8 cellular contexts compared by ENCODE assay signal in genomic region chr19:34254552-34255432, GRCh38. TPM values are rescaled to one million over a fixed set of nuclear protein-coding genes. Genes with fewer than 3 reads are reported as not detected.
DNase-seq lines count a peak whose midpoint lies in the region; ATAC-seq and TF ChIP-seq lines count a peak whose summit lies in the region.

TSS of gene GARRE1 (plus strand) at chr19:34254554. CDS start at chr19:34300474, 45,920 bp downstream.

- 1% methylated on average over 74 to 99 of the region's 112 CpGs for WGBS in adipose tissue, 3 donors

- H3K4me1 ChIP-seq in BLaER1 treated with 17β-estradiol and CSF1 and Interleukin-3, amounts not matched to agents 10 nM and 100 nM: peaks cover 6 to 20% (median 13%) of the 10 kb centered on the region in 10 experiments; a peak in 18 of 20 replicates
- peaks cover 6% of the 10 kb centered on the region for H3K4me1 ChIP-seq in rectal smooth muscle tissue (ENCODE audit: control insufficient read depth, insufficient read depth, low read length)

- peak within 1 kb of the TSS; percentile 80 to 98 (median 94) for H3K4me2 ChIP-seq in BLaER1 treated with 17β-estradiol and CSF1 and Interleukin-3, amounts not matched to agents 10 nM and 100 nM

- ATAC-seq in GM19328 (IDR thresholded peaks at IDR 0.05; ENCODE audit: unreplicated experiment) (peak; percentile 82), HG03354 (IDR thresholded peaks at IDR 0.05; ENCODE audit: poor library complexity, severe bottlenecking, unreplicated experiment) (peak; percentile 91), left ventricle myocardium superior (peak; percentile 59)

- 0 out of 2 replicates have a peak, but pooled peaks have one; percentile 7 for TF ChIP-seq POLR2A in Raji (IDR thresholded peaks at IDR 0.05; ENCODE audit: insufficient read depth, low read depth, low read length)

- intact Hi-C loops in left ventricle myocardium superior (cut with micrococcal nuclease): no loop called here

- H3K9me3 ChIP-seq in BLaER1 treated with 17β-estradiol and CSF1 and Interleukin-3, amounts not matched to agents 10 nM and 100 nM (replicated peaks in 1 of 11): peaks cover 0 to 5% (median 0%) of the 10 kb centered on the region in 11 experiments; a peak in 2 of 22 replicates

- no peaks in the 10 kb centered on the region; a peak in 2 of 22 replicates for H3K27me3 ChIP-seq in BLaER1 treated with 17β-estradiol and CSF1 and Interleukin-3, amounts not matched to agents 10 nM and 100 nM
- no peaks in the 10 kb centered on the region for H3K27me3 ChIP-seq in rectal smooth muscle tissue (ENCODE audit: control insufficient read depth, insufficient read depth, low read length)

- peak within 1 kb of the TSS; percentile 79 to 93 (median 87) for H3K9ac ChIP-seq in BLaER1 treated with 17β-estradiol and CSF1 and Interleukin-3, amounts not matched to agents 10 nM and 100 nM
- peak within 1 kb of the TSS; percentile 77 for H3K9ac ChIP-seq in rectal smooth muscle tissue (ENCODE audit: low read length)

- peaks cover 0 to 17% (median 0%) of the 10 kb centered on the region in 11 experiments; a peak in 6 of 22 replicates for H4K20me1 ChIP-seq in BLaER1 treated with 17β-estradiol and CSF1 and Interleukin-3, amounts not matched to agents 10 nM and 100 nM

- peak within 1 kb of the TSS; percentile 67 to 85 (median 78) for H3K27ac ChIP-seq in BLaER1 treated with 17β-estradiol and CSF1 and Interleukin-3, amounts not matched to agents 10 nM and 100 nM
- H3K27ac ChIP-seq in adipose tissue (ENCODE audit: low read depth, low read length) (no peak within 1 kb of the TSS), rectal smooth muscle tissue (ENCODE audit: low read depth, low read length) (peak within 1 kb of the TSS; percentile 88)

- DNase-seq in left ventricle myocardium superior (peak; percentile 66), Kasumi-1 (lab: John Stamatoyannopoulos, UW) (no peak)

- peaks cover 0 to 4% (median 0%) of the 10 kb centered on the region in 11 experiments; a peak in 2 of 22 replicates for H3K36me3 ChIP-seq in BLaER1 treated with 17β-estradiol and CSF1 and Interleukin-3, amounts not matched to agents 10 nM and 100 nM
- H3K36me3 ChIP-seq in rectal smooth muscle tissue (ENCODE audit: control insufficient read depth, insufficient read depth, low read length): no peaks in the 10 kb centered on the region

- peak within 1 kb of the TSS; percentile 85 to 95 (median 91) for H3K4me3 ChIP-seq in BLaER1 treated with 17β-estradiol and CSF1 and Interleukin-3, amounts not matched to agents 10 nM and 100 nM
- peak within 1 kb of the TSS; percentile 81 for H3K4me3 ChIP-seq in rectal smooth muscle tissue (ENCODE audit: low read length)

RNA-seq across cellular contexts. Expression of gene GARRE1, which starts in this region (rescaled TPM):
- polyA plus RNA-seq in adipose tissue: 10 to 100 TPM in 2 of 3 donors, 1 to 10 TPM in 1; 6.7 to 17.7 (median 14.2) TPM
- 19.8 TPM for total RNA-seq in left ventricle myocardium superior
